In the genomic region with DNA sequence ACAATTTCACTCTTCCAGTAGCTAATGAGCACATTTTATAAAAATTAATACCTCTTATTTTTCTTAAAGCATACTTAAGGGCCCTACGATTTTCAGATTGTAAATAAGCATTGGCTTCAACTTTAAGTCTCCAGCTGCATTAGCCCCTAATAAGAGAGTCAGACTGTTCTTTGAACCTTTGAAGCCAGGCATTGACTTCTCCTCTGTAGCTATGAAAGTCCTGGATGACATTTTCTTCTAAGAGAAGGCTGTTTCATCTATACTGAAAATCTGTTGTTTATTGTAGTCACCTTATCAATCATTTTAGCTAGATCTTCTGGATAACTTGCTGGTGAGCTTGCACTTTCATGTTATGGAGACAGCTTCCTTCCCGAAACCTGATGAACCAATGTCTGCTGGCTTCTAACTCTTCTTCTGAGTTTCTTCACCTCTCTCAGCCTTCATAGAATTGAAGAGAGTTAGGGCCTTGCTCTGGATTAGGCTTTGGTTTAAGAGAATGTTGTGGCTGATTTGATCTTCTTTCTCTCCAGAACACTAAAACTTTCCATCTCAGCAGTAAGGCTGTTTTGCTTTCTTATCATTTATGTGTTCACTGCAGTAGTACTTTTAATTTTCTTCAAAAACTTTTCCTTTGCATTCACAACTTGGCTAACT, we compare ENCODE assay signal across 1 cellular context.
A peak's percentile ranks its signal among the peaks of the same experiment; 100 is the strongest.
TF ChIP-seq lines count a peak whose summit lies in the region.

No MANE protein-coding gene starts in this region.

TF ChIP-seq in GM12878, 131 proteins besides CTCF, POLR2A, EP300 and RAD21 (continued from another document):
- TF ChIP-seq, protein P1, sequence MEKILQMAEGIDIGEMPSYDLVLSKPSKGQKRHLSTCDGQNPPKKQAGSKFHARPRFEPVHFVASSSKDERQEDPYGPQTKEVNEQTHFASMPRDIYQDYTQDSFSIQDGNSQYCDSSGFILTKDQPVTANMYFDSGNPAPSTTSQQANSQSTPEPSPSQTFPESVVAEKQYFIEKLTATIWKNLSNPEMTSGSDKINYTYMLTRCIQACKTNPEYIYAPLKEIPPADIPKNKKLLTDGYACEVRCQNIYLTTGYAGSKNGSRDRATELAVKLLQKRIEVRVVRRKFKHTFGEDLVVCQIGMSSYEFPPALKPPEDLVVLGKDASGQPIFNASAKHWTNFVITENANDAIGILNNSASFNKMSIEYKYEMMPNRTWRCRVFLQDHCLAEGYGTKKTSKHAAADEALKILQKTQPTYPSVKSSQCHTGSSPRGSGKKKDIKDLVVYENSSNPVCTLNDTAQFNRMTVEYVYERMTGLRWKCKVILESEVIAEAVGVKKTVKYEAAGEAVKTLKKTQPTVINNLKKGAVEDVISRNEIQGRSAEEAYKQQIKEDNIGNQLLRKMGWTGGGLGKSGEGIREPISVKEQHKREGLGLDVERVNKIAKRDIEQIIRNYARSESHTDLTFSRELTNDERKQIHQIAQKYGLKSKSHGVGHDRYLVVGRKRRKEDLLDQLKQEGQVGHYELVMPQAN (conservative IDR thresholded peaks at IDR 0.05) = no peak
- TF ChIP-seq IKZF1 (conservative IDR thresholded peaks at IDR 0.05) (no peak), DPF2 (IDR thresholded peaks at IDR 0.05) (no peak), RBBP5 (conservative IDR thresholded peaks at IDR 0.05) (peak; percentile 85), ASH2L (IDR thresholded peaks at IDR 0.05; ENCODE audit: borderline replicate concordance, low read depth) (peak; percentile 69; the same call in 1 of the 2 replicates), IKZF2 (IDR thresholded peaks at IDR 0.05) (no peak), SMARCA5 (IDR thresholded peaks at IDR 0.05) (peak; percentile 52; the same call in 1 of the 2 replicates)
- TF ChIP-seq, protein P2, sequence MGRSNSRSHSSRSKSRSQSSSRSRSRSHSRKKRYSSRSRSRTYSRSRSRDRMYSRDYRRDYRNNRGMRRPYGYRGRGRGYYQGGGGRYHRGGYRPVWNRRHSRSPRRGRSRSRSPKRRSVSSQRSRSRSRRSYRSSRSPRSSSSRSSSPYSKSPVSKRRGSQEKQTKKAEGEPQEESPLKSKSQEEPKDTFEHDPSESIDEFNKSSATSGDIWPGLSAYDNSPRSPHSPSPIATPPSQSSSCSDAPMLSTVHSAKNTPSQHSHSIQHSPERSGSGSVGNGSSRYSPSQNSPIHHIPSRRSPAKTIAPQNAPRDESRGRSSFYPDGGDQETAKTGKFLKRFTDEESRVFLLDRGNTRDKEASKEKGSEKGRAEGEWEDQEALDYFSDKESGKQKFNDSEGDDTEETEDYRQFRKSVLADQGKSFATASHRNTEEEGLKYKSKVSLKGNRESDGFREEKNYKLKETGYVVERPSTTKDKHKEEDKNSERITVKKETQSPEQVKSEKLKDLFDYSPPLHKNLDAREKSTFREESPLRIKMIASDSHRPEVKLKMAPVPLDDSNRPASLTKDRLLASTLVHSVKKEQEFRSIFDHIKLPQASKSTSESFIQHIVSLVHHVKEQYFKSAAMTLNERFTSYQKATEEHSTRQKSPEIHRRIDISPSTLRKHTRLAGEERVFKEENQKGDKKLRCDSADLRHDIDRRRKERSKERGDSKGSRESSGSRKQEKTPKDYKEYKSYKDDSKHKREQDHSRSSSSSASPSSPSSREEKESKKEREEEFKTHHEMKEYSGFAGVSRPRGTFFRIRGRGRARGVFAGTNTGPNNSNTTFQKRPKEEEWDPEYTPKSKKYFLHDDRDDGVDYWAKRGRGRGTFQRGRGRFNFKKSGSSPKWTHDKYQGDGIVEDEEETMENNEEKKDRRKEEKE (IDR thresholded peaks at IDR 0.05) = no peak
